Comparison of ENCODE assay signal across 8 cellular contexts in genomic region chr19:54162884-54163283, GRCh38. TPM values are rescaled to one million over a fixed set of nuclear protein-coding genes. Genes with fewer than 3 reads are reported as not detected.
DNase-seq lines count a peak whose midpoint lies in the region; ATAC-seq, FAIRE-seq and TF ChIP-seq lines count a peak whose summit lies in the region.

No MANE protein-coding gene starts in this region.

- no peaks in the 10 kb centered on the region for H3K9me3 Mint-ChIP-seq in dendritic cell treated with granulocyte-macrophage colony-stimulating factor and Interleukin-4, amounts not matched to agents 40 ng/mL and 50 ng/mL, for 4 days
- peaks cover 17% of the 10 kb centered on the region for H3K9me3 Mint-ChIP-seq in nephron

- H2AFZ ChIP-seq in IMR-90 (replicated peaks; ENCODE audit: low read length, poor library complexity): peak overlapping the region; percentile 89

- H3K9ac ChIP-seq in BLaER1 treated with 17β-estradiol and CSF1 and Interleukin-3, amounts not matched to agents 10 nM and 100 nM: peak overlapping the region in 8 of 11 experiments; percentile 12 to 57 (median 47); a peak in 11 of 22 replicates
- no peak overlapping the region for H3K9ac ChIP-seq in IMR-90 (ENCODE audit: low read depth, low read length)

- H3K27ac Mint-ChIP-seq in dendritic cell treated with granulocyte-macrophage colony-stimulating factor and Interleukin-4, amounts not matched to agents 40 ng/mL and 50 ng/mL, for 4 days: peak overlapping the region; percentile 98
- H3K27ac Mint-ChIP-seq in nephron: no peak overlapping the region

- no TSS peak for BruUV-seq in IMR-90 (replicated peaks; lab: Mats Ljungman, UMichigan)

- H4K8ac ChIP-seq in IMR-90 (ENCODE audit: low read depth in 2 of 2, low read length in 2 of 2): no peak overlapping the region

- peaks cover 10 to 29% of the 10 kb centered on the region in 2 experiments; a peak in 3 of 4 replicates for H3K79me1 ChIP-seq in IMR-90 (ENCODE audit: low read depth in 1 of 2, low read length in 2 of 2)

- TF ChIP-seq POLR2A in IMR-90 (IDR thresholded peaks at IDR 0.05; ENCODE audit: low read depth, low read length) (no peak), erythroblast (IDR thresholded peaks at IDR 0.05; ENCODE audit: low read length) (no peak)

- DNase-seq in IMR-90 (no peak), RCC 7860 (ENCODE audit: low spot score) (no peak), medulla oblongata (ENCODE audit: extremely low spot score) (no peak), erythroblast (lab: John Stamatoyannopoulos, UW) (no peak), hippocampal formation (lab: John Stamatoyannopoulos, UW) (no peak)

- no peak overlapping the region for H3K18ac ChIP-seq in IMR-90 (ENCODE audit: low read depth, low read length)

- TF ChIP-seq RAD21 in IMR-90 (IDR thresholded peaks at IDR 0.05; ENCODE audit: low read length): no peak

- no peak overlapping the region for H2BK5ac ChIP-seq in IMR-90 (ENCODE audit: low read depth, low read length, poor library complexity, severe bottlenecking)

- CTCF ChIA-PET in IMR-90 (lab: Yijun Ruan, JAX): no interaction called here

- in situ Hi-C loops in IMR-90 (cut with MboI; ENCODE audit: low sequenced_read_pairs): no loop called here

- H3K36me3 Mint-ChIP-seq in dendritic cell treated with granulocyte-macrophage colony-stimulating factor and Interleukin-4, amounts not matched to agents 40 ng/mL and 50 ng/mL, for 4 days (ENCODE audit: low read depth): peaks cover 28% of the 10 kb centered on the region
- peaks cover 19% of the 10 kb centered on the region for H3K36me3 Mint-ChIP-seq in nephron (ENCODE audit: low read depth)

- ATAC-seq in IMR-90 (ENCODE audit: low read depth): no peak

- H2BK120ac ChIP-seq in IMR-90 (ENCODE audit: low read depth, low read length): no peak overlapping the region

- peak overlapping the region in 9 of 10 experiments; percentile 33 to 75 (median 52); a peak in 13 of 20 replicates for H3K4me3 ChIP-seq in BLaER1 treated with 17β-estradiol and CSF1 and Interleukin-3, amounts not matched to agents 10 nM and 100 nM
- no peak overlapping the region for H3K4me3 ChIP-seq in IMR-90 (ENCODE audit: insufficient read depth, low read depth, low read length)

- H2AK5ac ChIP-seq in IMR-90 (ENCODE audit: low read depth, low read length): no peak overlapping the region

- no peaks in the 10 kb centered on the region for H3K27me3 ChIP-seq in BLaER1 treated with 17β-estradiol and CSF1 and Interleukin-3, amounts not matched to agents 10 nM and 100 nM
- H3K27me3 ChIP-seq in IMR-90 (ENCODE audit: control insufficient read depth, insufficient read depth, low read length): no peaks in the 10 kb centered on the region

- H3K23ac ChIP-seq in IMR-90 (ENCODE audit: low read depth, low read length): no peak overlapping the region

- POLR2A ChIA-PET in IMR-90 (lab: Charles Lee; ENCODE audit: unreplicated experiment): no interaction called here

- no peak overlapping the region for H2AK9ac ChIP-seq in IMR-90 (replicated peaks; ENCODE audit: low read depth, low read length, poor library complexity)

- peak overlapping the region; percentile 76 to 99 (median 90) for H3K4me2 ChIP-seq in BLaER1 treated with 17β-estradiol and CSF1 and Interleukin-3, amounts not matched to agents 10 nM and 100 nM
- no peak overlapping the region for H3K4me2 ChIP-seq in IMR-90 (ENCODE audit: low read depth, low read length)

- H2BK15ac ChIP-seq in IMR-90 (ENCODE audit: low read depth, low read length): no peak overlapping the region

- no peak overlapping the region for H3K56ac ChIP-seq in IMR-90 (ENCODE audit: extremely low read depth, insufficient read depth, low read length)

- TF ChIP-seq CTCF in IMR-90 (conservative IDR thresholded peaks at IDR 0.05; ENCODE audit: low read depth, low read length) (no peak), nephron (IDR thresholded peaks at IDR 0.05; ENCODE audit: unreplicated experiment in 3 of 3) (no peak)

- H3K4me1 ChIP-seq in BLaER1 treated with 17β-estradiol and CSF1 and Interleukin-3, amounts not matched to agents 10 nM and 100 nM: peaks cover 48 to 61% (median 54%) of the 10 kb centered on the region in 10 experiments
- peaks cover 11% of the 10 kb centered on the region for H3K4me1 ChIP-seq in IMR-90 (ENCODE audit: control insufficient read depth, insufficient read depth, low read length)

- WGBS in IMR-90 (ENCODE audit: extremely low coverage in 2 of 2, insufficient read length in 1 of 2), 2 experiments: 55% methylated on average over 4 of the region's 14 CpGs; no CpG with 5 or more reads in 1 of the 2 experiments

- peaks cover 0 to 17% (median 12%) of the 10 kb centered on the region in 11 experiments; a peak in 12 of 22 replicates for H4K20me1 ChIP-seq in BLaER1 treated with 17β-estradiol and CSF1 and Interleukin-3, amounts not matched to agents 10 nM and 100 nM
- H4K20me1 ChIP-seq in IMR-90 (ENCODE audit: insufficient read depth, low read length): no peaks in the 10 kb centered on the region

- peak overlapping the region; percentile 90 for H3K4me3 Mint-ChIP-seq in dendritic cell treated with granulocyte-macrophage colony-stimulating factor and Interleukin-4, amounts not matched to agents 40 ng/mL and 50 ng/mL, for 4 days
- H3K4me3 Mint-ChIP-seq in nephron: peak overlapping the region in 2 of 3 experiments; percentile 35 to 84

- H3K27me3 Mint-ChIP-seq in dendritic cell treated with granulocyte-macrophage colony-stimulating factor and Interleukin-4, amounts not matched to agents 40 ng/mL and 50 ng/mL, for 4 days: peaks cover 25% of the 10 kb centered on the region
- peaks cover 16% of the 10 kb centered on the region for H3K27me3 Mint-ChIP-seq in nephron (ENCODE audit: low read depth)

- H3K27ac ChIP-seq in BLaER1 treated with 17β-estradiol and CSF1 and Interleukin-3, amounts not matched to agents 10 nM and 100 nM: peak overlapping the region in 8 of 11 experiments; percentile 0 to 51 (median 26); a peak in 10 of 22 replicates
- H3K27ac ChIP-seq in IMR-90 (ENCODE audit: insufficient read depth, low read length): no peak overlapping the region

- H3K4ac ChIP-seq in IMR-90 (ENCODE audit: low read depth, low read length): no peak overlapping the region

- peaks cover 0 to 10% (median 0%) of the 10 kb centered on the region in 11 experiments; a peak in 4 of 22 replicates for H3K9me3 ChIP-seq in BLaER1 treated with 17β-estradiol and CSF1 and Interleukin-3, amounts not matched to agents 10 nM and 100 nM (replicated peaks in 1 of 11)
- no peaks in the 10 kb centered on the region for H3K9me3 ChIP-seq in IMR-90 (ENCODE audit: control insufficient read depth, insufficient read depth, low read length)

- no peak overlapping the region for H4K5ac ChIP-seq in IMR-90 (ENCODE audit: low read depth, low read length)

- H3K36me3 ChIP-seq in BLaER1 treated with 17β-estradiol and CSF1 and Interleukin-3, amounts not matched to agents 10 nM and 100 nM: peaks cover 2 to 6% (median 5%) of the 10 kb centered on the region in 11 experiments; a peak in 21 of 22 replicates
- H3K36me3 ChIP-seq in IMR-90 (ENCODE audit: control insufficient read depth, insufficient read depth, low read length): peaks cover 4% of the 10 kb centered on the region; the same call in 1 of the 2 replicates

- intact Hi-C loops in IMR-90 (cut with micrococcal nuclease): no loop called here
- intact Hi-C loops in dendritic cell treated with granulocyte-macrophage colony-stimulating factor and Interleukin-4, amounts not matched to agents 40 ng/mL and 50 ng/mL, for 4 days (cut with micrococcal nuclease): no loop called here

- peaks cover 70% of the 10 kb centered on the region for H3K4me1 Mint-ChIP-seq in dendritic cell treated with granulocyte-macrophage colony-stimulating factor and Interleukin-4, amounts not matched to agents 40 ng/mL and 50 ng/mL, for 4 days (ENCODE audit: low read depth)
- H3K4me1 Mint-ChIP-seq in nephron: peaks cover 34% of the 10 kb centered on the region

- dilution Hi-C loops in IMR-90 (cut with HindIII; ENCODE audit: low sequenced_read_pairs, unreplicated experiment): no loop called here

- no peaks in the 10 kb centered on the region; the same call in none of the 2 replicates for H3K9me1 ChIP-seq in IMR-90 (ENCODE audit: insufficient read depth, low read length)

- H2BK20ac ChIP-seq in IMR-90 (ENCODE audit: low read depth, low read length): no peak overlapping the region

- no peak overlapping the region for H3K14ac ChIP-seq in IMR-90 (replicated peaks; ENCODE audit: low read depth, low read length)

- H4K91ac ChIP-seq in IMR-90 (ENCODE audit: insufficient read depth, low read depth, low read length): no peak overlapping the region

- no peak for FAIRE-seq in RCC 7860 (lab: Jason Lieb, UNC)

TF ChIP-seq in IMR-90, 13 proteins besides CTCF, POLR2A, EP300 and RAD21 (continues in another document):
- TF ChIP-seq MXI1 (IDR thresholded peaks at IDR 0.05; ENCODE audit: borderline replicate concordance, low read depth, low read length) (no peak), FOS (IDR thresholded peaks at IDR 0.05; ENCODE audit: low read depth, low read length) (no peak), RCOR1 (IDR thresholded peaks at IDR 0.05; ENCODE audit: insufficient replicate concordance, low read length) (no peak)

RNA-seq across cellular contexts. Expression of gene LENG1, which starts 3.4 kb away (rescaled TPM):
- 2.7 and 5.0 TPM in 2 replicates for total RNA-seq in IMR-90 (2012; rRNA removed)
- polyA plus RNA-seq in IMR-90 (2012; rRNA removed): 5.3 and 6.1 TPM in 2 replicates
- 4.1 and 8.6 TPM in 2 replicates for polyA plus RNA-seq in IMR-90 (2012; cell fraction: cytosol; rRNA removed)
- polyA plus RNA-seq in IMR-90 (2012; cell fraction: nucleus; rRNA removed; ENCODE audit: low replicate concordance): 2.3 and 4.0 TPM in 2 replicates

RNA-seq across cellular contexts. Expression of gene TMC4, which starts 10.1 kb away (rescaled TPM):
- total RNA-seq in IMR-90 (2012; rRNA removed): 0.28 and 0.72 TPM in 2 replicates
- polyA plus RNA-seq in IMR-90 (2012; rRNA removed): 1.1 and 1.3 TPM in 2 replicates
- polyA plus RNA-seq in IMR-90 (2012; cell fraction: cytosol; rRNA removed): 2.3 and 2.6 TPM in 2 replicates
- 3.1 and 5.7 TPM in 2 replicates for polyA plus RNA-seq in IMR-90 (2012; cell fraction: nucleus; rRNA removed; ENCODE audit: low replicate concordance)

RNA-seq across cellular contexts. Expression of gene CNOT3, which starts 25.3 kb away (rescaled TPM):
- total RNA-seq in IMR-90 (2012; rRNA removed): 5.4 and 10.6 TPM in 2 replicates
- 19.9 and 26.7 TPM in 2 replicates for polyA plus RNA-seq in IMR-90 (2012; rRNA removed)
- polyA plus RNA-seq in IMR-90 (2012; cell fraction: cytosol; rRNA removed): 15.1 and 18.3 TPM in 2 replicates
- polyA plus RNA-seq in IMR-90 (2012; cell fraction: nucleus; rRNA removed; ENCODE audit: low replicate concordance): 31.9 and 33.6 TPM in 2 replicates

RNA-seq across cellular contexts. Expression of gene MBOAT7, which starts 26.5 kb away (rescaled TPM):
- total RNA-seq in IMR-90 (2012; rRNA removed): 9.2 and 11.3 TPM in 2 replicates
- polyA plus RNA-seq in IMR-90 (2012; rRNA removed): 121 and 137 TPM in 2 replicates
- 132 and 169 TPM in 2 replicates for polyA plus RNA-seq in IMR-90 (2012; cell fraction: cytosol; rRNA removed)
- polyA plus RNA-seq in IMR-90 (2012; cell fraction: nucleus; rRNA removed; ENCODE audit: low replicate concordance): 124 and 275 TPM in 2 replicates

RNA-seq across cellular contexts. Expression of gene TSEN34, which starts 28.2 kb away (rescaled TPM):
- 32.1 and 34.4 TPM in 2 replicates for total RNA-seq in IMR-90 (2012; rRNA removed)
- 69.4 and 85.4 TPM in 2 replicates for polyA plus RNA-seq in IMR-90 (2012; rRNA removed)
- 76.0 and 115 TPM in 2 replicates for polyA plus RNA-seq in IMR-90 (2012; cell fraction: cytosol; rRNA removed)
- polyA plus RNA-seq in IMR-90 (2012; cell fraction: nucleus; rRNA removed; ENCODE audit: low replicate concordance): 23.3 and 54.8 TPM in 2 replicates
